In the genomic region with DNA sequence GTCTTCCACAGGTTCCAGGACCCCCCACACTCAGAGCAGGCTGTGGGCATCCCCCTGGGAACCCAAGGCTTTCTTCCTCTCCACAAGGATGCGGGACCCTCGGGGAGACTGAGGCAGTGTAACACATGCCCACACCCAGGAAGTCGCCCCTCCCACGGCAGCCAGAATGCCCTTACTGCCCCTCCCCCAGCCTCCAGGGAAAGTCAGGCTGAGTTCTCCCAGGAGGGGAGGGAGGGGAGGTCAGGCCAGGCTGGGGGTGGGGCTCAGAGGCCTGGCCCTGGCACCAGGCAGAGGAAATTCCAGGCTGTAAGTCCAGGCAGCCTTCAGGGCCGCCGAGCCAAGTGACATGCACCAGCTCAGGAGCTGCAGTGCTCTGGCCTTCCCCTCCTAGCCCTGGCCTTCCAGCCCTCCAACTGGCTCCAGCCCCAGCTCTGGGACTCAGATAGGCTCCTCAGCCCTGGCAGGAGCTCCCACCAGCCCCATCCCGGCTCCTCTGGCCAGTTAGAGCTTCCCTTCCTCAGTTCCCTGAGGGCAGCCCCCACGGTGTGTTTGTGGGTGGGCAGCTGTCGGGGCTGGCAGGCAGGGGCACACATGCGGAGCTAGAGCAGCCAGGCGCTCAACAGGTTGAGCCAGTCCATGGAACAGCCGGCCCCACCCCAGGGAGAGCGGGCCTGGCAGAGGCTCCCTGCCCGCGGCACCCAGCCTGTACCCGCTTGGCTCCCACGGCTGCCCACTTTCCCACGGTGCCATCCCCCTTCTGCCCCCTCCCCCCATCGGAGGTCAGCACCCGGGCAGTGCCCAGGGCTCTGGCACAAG, we compare ENCODE assay signal across 8 cellular contexts. TPM values are rescaled to one million over a fixed set of nuclear protein-coding genes. Genes with fewer than 3 reads are reported as not detected.
DNase-seq lines count a peak whose midpoint lies in the region; ATAC-seq, FAIRE-seq and TF ChIP-seq lines count a peak whose summit lies in the region.

No MANE protein-coding gene starts in this region.

- no peak for ATAC-seq in GM19351 (IDR thresholded peaks at IDR 0.05; ENCODE audit: unreplicated experiment)
- no peak for ATAC-seq in HG02840 (IDR thresholded peaks at IDR 0.05; ENCODE audit: low FRiP score, unreplicated experiment)

- TF ChIP-seq CTCF in RWPE1 (conservative IDR thresholded peaks at IDR 0.05; ENCODE audit: low read depth) (no peak), D721Med (IDR thresholded peaks at IDR 0.05; ENCODE audit: insufficient read depth, missing control alignments) (no peak)

- CTCF ChIA-PET in RWPE1 (lab: Yijun Ruan, JAX): interaction anchor here (0.6 to 3.0 kb wide), 5 partner anchors 13 to 153 kb away, joined by 3 to 17 read pairs (median 4); a partner anchor contains a TSS

- peak; percentile 88 for DNase-seq in EL
- peak; percentile 71 for DNase-seq in RWPE1 (ENCODE audit: low spot score)
- DNase-seq in epidermal melanocyte (ENCODE audit: insufficient read length, low spot score): peak; percentile 86
- DNase-seq in mucosa of gallbladder (ENCODE audit: low spot score): peak; percentile 83
- DNase-seq in D721Med (ENCODE audit: insufficient read length, low spot score): no peak
- DNase-seq in HuH-7 (ENCODE audit: low spot score): no peak

- no peak for FAIRE-seq in D721Med (lab: Jason Lieb, UNC)

- H3K27ac ChIP-seq in RWPE1: peak overlapping the region; percentile 100

- POLR2A ChIA-PET in RWPE1 (lab: Yijun Ruan, JAX; ENCODE audit: low non-redundant PET): interaction anchor here (0.6 to 2.1 kb wide), 7 partner anchors 10 to 323 kb away, joined by 3 to 14 read pairs (median 3); no protein-coding TSS in a partner anchor

RNA-seq across cellular contexts. Expression of a gene that starts 3.6 kb away (rescaled TPM):
- total RNA-seq in mucosa of gallbladder: 107 TPM

RNA-seq across cellular contexts. Expression of a gene that starts 34.0 kb away (rescaled TPM):
- not detected for total RNA-seq in mucosa of gallbladder

RNA-seq across cellular contexts. Expression of a gene that starts 38.4 kb away (rescaled TPM):
- 0.06 TPM for total RNA-seq in mucosa of gallbladder

RNA-seq across cellular contexts. Expression of a gene that starts 49.4 kb away (rescaled TPM):
- total RNA-seq in mucosa of gallbladder: not detected

Comparison
In these comparisons a context has a peak if more than half of its experiments do, and no peak if none do; other contexts are left out.
1. DNase-seq: peak in EL (single experiment), RWPE1 (single experiment), epidermal melanocyte (single experiment) and mucosa of gallbladder (single experiment); none in D721Med (single experiment) and HuH-7 (single experiment).